In genomic region chr1:218164111-218164929, GRCh38 we compare ENCODE assay signal across 8 cellular contexts.
A peak's percentile ranks its signal among the peaks of the same experiment; 100 is the strongest.
DNase-seq lines count a peak whose midpoint lies in the region; ATAC-seq, FAIRE-seq and TF ChIP-seq lines count a peak whose summit lies in the region.

No MANE protein-coding gene starts in this region.

- H4K91ac ChIP-seq in H1 (replicated peaks; ENCODE audit: insufficient read length, low read length), result no peak overlapping the region

- FAIRE-seq in H1 (lab: Jason Lieb, UNC), result peak; percentile 13

- H3K14ac ChIP-seq in H1 (ENCODE audit: insufficient read length), result no peak overlapping the region

- peak overlapping the region; percentile 77 for H2BK12ac ChIP-seq in H1 (ENCODE audit: low read depth, low read length)

- H3K9me3 ChIP-seq in A673 (ENCODE audit: low read depth, low read length, poor library complexity, severe bottlenecking) (no peaks in the 10 kb centered on the region), H1 (ENCODE audit: insufficient read depth in 2 of 2, low read depth in 1 of 2, low read length in 1 of 2) (no peaks in the 10 kb centered on the region), mucosa of descending colon (no peaks in the 10 kb centered on the region), aorta (ENCODE audit: control insufficient read depth, low read length) (no peaks in the 10 kb centered on the region)

- H4K5ac ChIP-seq in H1 (ENCODE audit: insufficient read length, low read depth, low read length), result peak overlapping the region; percentile 64

- TF ChIP-seq CTCF in A673 (conservative IDR thresholded peaks at IDR 0.05; ENCODE audit: low read depth, low read length), result no peak
- TF ChIP-seq CTCF in H1 (IDR thresholded peaks at IDR 0.05; ENCODE audit: control extremely low read depth in 1 of 3, insufficient read depth in 1 of 3, low read depth in 1 of 3, low read length in 3 of 3), result no peak
- no peak for TF ChIP-seq CTCF in mucosa of descending colon (IDR thresholded peaks at IDR 0.05)

- H3K27me3 ChIP-seq in A673 (replicated peaks; ENCODE audit: insufficient read depth, low read depth, low read length, poor library complexity) (peaks cover 100% of the 10 kb centered on the region), H1 (replicated peaks in 1 of 4; ENCODE audit: control insufficient read depth in 3 of 4, extremely low read depth in 1 of 4, insufficient read depth in 3 of 4, low read length in 3 of 4) (no peaks in the 10 kb centered on the region; a peak in 2 of 7 replicates), aorta (ENCODE audit: control insufficient read depth in 1 of 2, insufficient read depth in 2 of 2, low read length in 1 of 2) (peaks cover 0 to 1% of the 10 kb centered on the region in 2 donors)

- 2% methylated on average over 51 of the region's 68 CpGs; no CpG with 5 or more reads in 1 of the 2 experiments for WGBS in H1 (ENCODE audit: extremely low coverage in 1 of 2, insufficient coverage in 1 of 2, insufficient read length in 1 of 2, insufficient replicate concordance in 2 of 2, low coverage in 1 of 2, low lambda C conversion rate in 2 of 2, missing lambda C conversion rate in 1 of 2), 2 experiments
- 2% methylated on average over 44 to 68 of the region's 68 CpGs for WGBS in aorta, 2 donors

- no peak; a peak in 1 of 3 replicates for TF ChIP-seq POLR2A in H1 (IDR thresholded peaks at IDR 0.05; ENCODE audit: control extremely low read depth in 1 of 2, low read depth in 2 of 2, low read length in 2 of 2)

- intact Hi-C loops in A673 (cut with micrococcal nuclease; ENCODE audit: unreplicated experiment) (no loop called here), mucosa of descending colon (cut with DNase I, micrococcal nuclease) (no loop called here), aorta (cut with DNase I) (no loop called here), posterior vena cava (cut with DNase I) (no loop called here)

- peak overlapping the region; percentile 60 for H2AFZ ChIP-seq in H1 (ENCODE audit: low read length)

- H2AK5ac ChIP-seq in H1 (ENCODE audit: low read depth, low read length), result no peak overlapping the region

- H3K18ac ChIP-seq in H1 (ENCODE audit: extremely low read depth, low read length), result peak overlapping the region; percentile 81; the same call in 1 of the 2 replicates

- no peak overlapping the region; the same call in 1 of the 2 replicates for H2BK15ac ChIP-seq in H1 (ENCODE audit: low read length)

- H3K4me3 ChIP-seq in A673 (ENCODE audit: low read depth, low read length, poor library complexity, severe bottlenecking) (peak overlapping the region; percentile 34), H1 (ENCODE audit: extremely low read depth in 1 of 4, insufficient read depth in 2 of 4, low read depth in 3 of 4, low read length in 4 of 4) (peak overlapping the region; percentile 73 to 83 (median 80)), mucosa of descending colon (no peak overlapping the region), aorta (ENCODE audit: low read length in 2 of 2) (peak overlapping the region; percentile 35 to 43)

- H2BK20ac ChIP-seq in H1 (ENCODE audit: low read length), result peak overlapping the region; percentile 97; the same call in 1 of the 2 replicates

- H3K9ac ChIP-seq in H1 (replicated peaks in 1 of 4; ENCODE audit: extremely low read depth in 1 of 4, low read depth in 3 of 4, low read length in 3 of 4), result peak overlapping the region; percentile 6 to 40 (median 36); a peak in 5 of 7 replicates

- DNase-seq in A673 (ENCODE audit: low spot score) (peak; percentile 12), RPMI7951 (ENCODE audit: low read depth) (peak; percentile 19), H1 (ENCODE audit: low read depth in 1 of 2, low spot score in 2 of 2) (peak; percentile 43 to 89), mucosa of descending colon (peak; percentile 37 to 67 (median 57)), aorta (peak in 1 of 2 donors; percentile 52), posterior vena cava (ENCODE audit: low spot score) (no peak)

- H3K27ac ChIP-seq in A673 (ENCODE audit: low read depth, low read length, poor library complexity, severe bottlenecking), result no peak overlapping the region
- H3K27ac ChIP-seq in H1 (ENCODE audit: low read depth, low read length), result no peak overlapping the region
- no peak overlapping the region for H3K27ac ChIP-seq in aorta (ENCODE audit: low read depth in 1 of 2, low read length in 2 of 2)

- POLR2A ChIA-PET in A673 (lab: Charles Lee; ENCODE audit: low non-redundant PET) (no interaction called here), H1 (lab: Charles Lee; ENCODE audit: partially characterized antibody) (interaction anchor here (1.6 to 2.0 kb wide), 2 partner anchors 8 to 11 kb away, joined by 5 to 11 read pairs; no protein-coding TSS in a partner anchor)

- no peak overlapping the region for H3K23ac ChIP-seq in H1 (ENCODE audit: insufficient read length)

- no peaks in the 10 kb centered on the region for H3K79me2 ChIP-seq in H1 (ENCODE audit: control insufficient read depth in 1 of 2, insufficient read depth in 2 of 2, low read length in 2 of 2)

- H4K8ac ChIP-seq in H1 (ENCODE audit: extremely low read depth, insufficient read depth, low read length), result peak overlapping the region; percentile 79; the same call in 1 of the 2 replicates

- H3K4me1 ChIP-seq in A673 (ENCODE audit: insufficient read depth, low read length, poor library complexity, severe bottlenecking) (peaks cover 6% of the 10 kb centered on the region), H1 (replicated peaks in 1 of 4; ENCODE audit: control insufficient read depth in 3 of 4, insufficient read depth in 4 of 4, low read length in 3 of 4) (peaks cover 0 to 11% (median 0%) of the 10 kb centered on the region in 4 experiments; a peak in 2 of 7 replicates), mucosa of descending colon (ENCODE audit: low read depth) (peaks cover 16% of the 10 kb centered on the region), aorta (ENCODE audit: control insufficient read depth in 1 of 2, insufficient read depth in 2 of 2, low read length in 2 of 2) (no peaks in the 10 kb centered on the region)

- no peaks in the 10 kb centered on the region for H3K79me1 ChIP-seq in H1 (ENCODE audit: low read depth, low read length)

- peak; percentile 53 for ATAC-seq in GM18498 (IDR thresholded peaks at IDR 0.05; ENCODE audit: unreplicated experiment)
- peak; percentile 57 for ATAC-seq in HG03342 (IDR thresholded peaks at IDR 0.05; ENCODE audit: unreplicated experiment)
- ATAC-seq in mucosa of descending colon, result peak; percentile 86
- peak; percentile 74 for ATAC-seq in aorta (ENCODE audit: low FRiP score)

- H3K4me2 ChIP-seq in H1 (ENCODE audit: insufficient read depth in 1 of 2, low read depth in 2 of 2, low read length in 2 of 2), result peak overlapping the region; percentile 94 to 98

- H3K23me2 ChIP-seq in H1 (ENCODE audit: low read depth, low read length), result peaks cover 9% of the 10 kb centered on the region; the same call in 1 of the 2 replicates

- H3K36me3 ChIP-seq in A673 (ENCODE audit: insufficient read depth, low read length, poor library complexity, severe bottlenecking), result no peaks in the 10 kb centered on the region
- H3K36me3 ChIP-seq in H1 (ENCODE audit: control insufficient read depth in 2 of 4, insufficient read depth in 4 of 4, low read length in 3 of 4), result no peaks in the 10 kb centered on the region
- no peaks in the 10 kb centered on the region for H3K36me3 ChIP-seq in mucosa of descending colon (ENCODE audit: low read depth)
- H3K36me3 ChIP-seq in aorta (ENCODE audit: control insufficient read depth in 1 of 2, insufficient read depth in 2 of 2, low read length in 1 of 2), result no peaks in the 10 kb centered on the region

- BruUV-seq in A673 (replicated peaks; lab: Mats Ljungman, UMichigan), result no TSS peak

- H2BK120ac ChIP-seq in H1 (replicated peaks; ENCODE audit: low read depth, low read length), result peak overlapping the region; percentile 83

- TF ChIP-seq RAD21 in H1 (IDR thresholded peaks at IDR 0.05 in 1 of 2, conservative IDR thresholded peaks at IDR 0.05 in 1 of 2; ENCODE audit: low read depth in 2 of 2, low read length in 2 of 2), result peak in 1 of 2 experiments; percentile 16; a peak in 1 of 4 replicates

- H2BK5ac ChIP-seq in H1 (ENCODE audit: low read depth, low read length), result peak overlapping the region; percentile 86; the same call in 1 of the 2 replicates

- CTCF ChIA-PET in A673 (lab: Charles Lee), result no interaction called here
- CTCF ChIA-PET in H1 (lab: Charles Lee; ENCODE audit: partially characterized antibody), result interaction anchor here (0.8 kb wide), 1 partner anchor 130 kb away, joined by 3 read pairs; no protein-coding TSS in a partner anchor

- peak overlapping the region; percentile 67 for H3K4ac ChIP-seq in H1 (replicated peaks; ENCODE audit: insufficient read length, low read depth, low read length)

- H3K56ac ChIP-seq in H1 (replicated peaks; ENCODE audit: insufficient read length, low read depth, low read length), result no peak overlapping the region

- no peaks in the 10 kb centered on the region for H4K20me1 ChIP-seq in H1 (replicated peaks in 1 of 2; ENCODE audit: control insufficient read depth in 1 of 2, insufficient read depth in 2 of 2, low read length in 2 of 2)

- no peak for TF ChIP-seq EP300 in H1 (IDR thresholded peaks at IDR 0.05; ENCODE audit: borderline replicate concordance in 1 of 2, low read depth in 2 of 2, low read length in 2 of 2)

TF ChIP-seq in H1, 55 proteins besides CTCF, POLR2A, EP300 and RAD21 (continues in another document):
- TF ChIP-seq SIN3A (conservative IDR thresholded peaks at IDR 0.05 in 1 of 2, IDR thresholded peaks at IDR 0.05 in 1 of 2; ENCODE audit: low read depth in 1 of 2, low read length in 2 of 2), result 0 out of 4 replicates have a peak, but pooled peaks of 1 of the 2 experiments have one; percentile 14
- TF ChIP-seq JUND (IDR thresholded peaks at IDR 0.05; ENCODE audit: low read length), result no peak
- no peak for TF ChIP-seq TCF12 (IDR thresholded peaks at IDR 0.05; ENCODE audit: low read depth, low read length)
- no peak; the same call in 1 of the 2 replicates for TF ChIP-seq PHF8 (conservative IDR thresholded peaks at IDR 0.05; ENCODE audit: low read depth, low read length)
- no peak for TF ChIP-seq NRF1 (IDR thresholded peaks at IDR 0.05; ENCODE audit: low read depth, low read length)
- TF ChIP-seq BCL11A (IDR thresholded peaks at IDR 0.05; ENCODE audit: low read depth in 2 of 2, low read length in 2 of 2), result no peak
- no peak for TF ChIP-seq FOSL1 (IDR thresholded peaks at IDR 0.05; ENCODE audit: insufficient read depth, low read depth, low read length)
- TF ChIP-seq RXRA (IDR thresholded peaks at IDR 0.05; ENCODE audit: insufficient read depth, low read depth, low read length), result no peak
- peak; percentile 46; the same call in 1 of the 2 replicates for TF ChIP-seq SUZ12 (IDR thresholded peaks at IDR 0.05; ENCODE audit: low read length)
- no peak for TF ChIP-seq POU5F1 (IDR thresholded peaks at IDR 0.05; ENCODE audit: low read depth, low read length)
- no peak for TF ChIP-seq SP4 (IDR thresholded peaks at IDR 0.05; ENCODE audit: low read length)
- no peak for TF ChIP-seq CBX5 (IDR thresholded peaks at IDR 0.05; ENCODE audit: low read depth, low read length)
- TF ChIP-seq CHD1 (IDR thresholded peaks at IDR 0.05; ENCODE audit: low read depth, low read length), result no peak
